8 cellular contexts compared by ENCODE assay signal in genomic region chr13:45119990-45120864, GRCh38. TPM values are rescaled to one million over a fixed set of nuclear protein-coding genes. Genes with fewer than 3 reads are reported as not detected.
A peak's percentile ranks its signal among the peaks of the same experiment; 100 is the strongest.
DNase-seq lines count a peak whose midpoint lies in the region; FAIRE-seq and TF ChIP-seq lines count a peak whose summit lies in the region.

Gene GTF2F2 (plus strand): TSS chr13:45120510. CDS start chr13:45120656, 146 bp downstream.

- H3K27ac Mint-ChIP-seq in neural crest cell (ENCODE audit: unreplicated experiment), result no peak within 1 kb of the TSS

- no peak for TF ChIP-seq CTCF in foreskin fibroblast (IDR thresholded peaks at IDR 0.05; ENCODE audit: low read depth, low read length)
- TF ChIP-seq CTCF in neural crest cell (conservative IDR thresholded peaks at IDR 0.05), result no peak
- no peak for TF ChIP-seq CTCF in stomach (IDR thresholded peaks at IDR 0.05)

- H3K36me3 ChIP-seq in stomach, result no peaks in the 10 kb centered on the region

- no peaks in the 10 kb centered on the region for H3K9me3 Mint-ChIP-seq in neural crest cell

- no peaks in the 10 kb centered on the region for H3K36me3 Mint-ChIP-seq in neural crest cell (ENCODE audit: low read depth)

- no peaks in the 10 kb centered on the region for H3K27me3 ChIP-seq in stomach

- no peak for TF ChIP-seq EP300 in stomach (IDR thresholded peaks at IDR 0.05)

- H3K27ac ChIP-seq in stomach, result peak within 1 kb of the TSS; percentile 81 to 91 (median 87)

- H3K9me3 ChIP-seq in stomach, result no peaks in the 10 kb centered on the region

- WGBS in stomach, 5 donors, result 0 to 1% (median 0%) methylated on average over 52 to 53 of the region's 53 CpGs

- TF ChIP-seq POLR2A in H54 (IDR thresholded peaks at IDR 0.05; ENCODE audit: low read depth, low read length) (peak; percentile 64), stomach (IDR thresholded peaks at IDR 0.05) (peak in 1 of 4 donors; percentile 9)

- FAIRE-seq in H54 (lab: Jason Lieb, UNC), result no peak

- H3K4me3 ChIP-seq in foreskin fibroblast (ENCODE audit: low read depth in 1 of 2, low read length in 2 of 2) (peak within 1 kb of the TSS; percentile 74 to 83), stomach (peak within 1 kb of the TSS; percentile 71 to 82 (median 78))

- H3K4me3 Mint-ChIP-seq in neural crest cell, result no peak within 1 kb of the TSS

- H3K27me3 Mint-ChIP-seq in neural crest cell (ENCODE audit: low read depth), result no peaks in the 10 kb centered on the region

- peak; percentile 90 for DNase-seq in EL
- DNase-seq in H54 (ENCODE audit: insufficient read length, low spot score), result peak; percentile 30
- DNase-seq in LoVo (ENCODE audit: low spot score), result peak; percentile 94
- DNase-seq in SHP77 (lab: John Stamatoyannopoulos, UW), result peak; percentile 71 to 75
- peak; percentile 78 for DNase-seq in activated T-helper 9 cell treated with anti-CD3 and anti-CD28 coated beads, Interleukin-2, amount 50 U/mL, for 16 hours (ENCODE audit: low read depth)
- peak; percentile 85 to 96 for DNase-seq in foreskin fibroblast
- DNase-seq in neural crest cell (ENCODE audit: low read depth, low spot score), result peak; percentile 83
- DNase-seq in stomach, result peak; percentile 91

- intact Hi-C loops in stomach (cut with DNase I; ENCODE audit: low total_unique reads), result no loop called here

- peaks cover 12 to 39% (median 24%) of the 10 kb centered on the region in 4 donors for H3K4me1 ChIP-seq in stomach

- H3K4me1 Mint-ChIP-seq in neural crest cell, result peaks cover 6% of the 10 kb centered on the region

RNA-seq across cellular contexts. Expression of gene GTF2F2, which starts in this region (rescaled TPM):
- total RNA-seq in neural crest cell (25.1 and 27.5 TPM in 2 replicates), stomach (10 to 100 TPM in 4 of 5 donors, 1 to 10 TPM in 1; 8.7 to 30.7 (median 16.3) TPM)
- 10 to 100 TPM; 11.0 to 17.3 (median 16.0) TPM for polyA plus RNA-seq in stomach

Comparison
In these comparisons a context has a peak if more than half of its experiments do, and no peak if none do; other contexts are left out.
1. Peak in every context shown above with its lines: DNase-seq, H3K4me3 ChIP-seq and H3K27ac ChIP-seq.
2. DNase-seq: peak in every context shown above with its lines; median percentile 94 in LoVo; 91 in stomach; 90 in foreskin fibroblast; 90 in EL; 83 in neural crest cell; 78 in activated T-helper 9 cell treated with anti-CD3 and anti-CD28 coated beads, Interleukin-2, amount 50 U/mL, for 16 hours; 73 in SHP77; 30 in H54.